ENCODE assay signal across 8 cellular contexts in genomic region chr19:13588953-13589833, GRCh38.
DNase-seq lines count a peak whose midpoint lies in the region; ATAC-seq and TF ChIP-seq lines count a peak whose summit lies in the region.

No MANE protein-coding gene starts in this region.

- no peak overlapping the region for H4K5ac ChIP-seq in H9 (ENCODE audit: insufficient read length, low read depth, low read length)

- DNase-seq in H9 = peak; percentile 86
- peak; percentile 99 for DNase-seq in OCI-M1 (lab: John Stamatoyannopoulos, UW)
- DNase-seq in activated T-cell treated with anti-CD3 and anti-CD28 coated beads for 4 hours = peak; percentile 75
- no peak for DNase-seq in esophagus muscularis mucosa (ENCODE audit: extremely low spot score)
- peak; percentile 82 for DNase-seq in natural killer cell

- H2AK5ac ChIP-seq in H9 (ENCODE audit: insufficient read length, low read length) = no peak overlapping the region

- H3K27ac ChIP-seq in BLaER1 (no peak overlapping the region), H9 (ENCODE audit: insufficient read length, low read depth, low read length) (no peak overlapping the region), esophagus muscularis mucosa (replicated peaks in 1 of 4) (no peak overlapping the region)

- H3K36me3 ChIP-seq in BLaER1 (no peaks in the 10 kb centered on the region), esophagus muscularis mucosa (no peaks in the 10 kb centered on the region)

- no peaks in the 10 kb centered on the region for H3K79me1 ChIP-seq in H9 (ENCODE audit: insufficient read depth, low read depth, low read length, poor library complexity, severe bottlenecking)

- H3K9ac ChIP-seq in BLaER1 = no peak overlapping the region
- no peak overlapping the region for H3K9ac ChIP-seq in H9 (ENCODE audit: extremely low read depth, insufficient read length, low read length)

- H3K9me3 ChIP-seq in BLaER1 (no peaks in the 10 kb centered on the region), H9 (ENCODE audit: control insufficient read depth, low read depth, low read length) (no peaks in the 10 kb centered on the region), esophagus muscularis mucosa (no peaks in the 10 kb centered on the region)

- no peak overlapping the region for H2BK5ac ChIP-seq in H9 (ENCODE audit: insufficient read length, low read length)

- peak; percentile 99 for TF ChIP-seq CTCF in H9 (conservative IDR thresholded peaks at IDR 0.05)
- peak; percentile 85 to 97 (median 97) for TF ChIP-seq CTCF in esophagus muscularis mucosa (IDR thresholded peaks at IDR 0.05)
- peak; percentile 98 for TF ChIP-seq CTCF in natural killer cell (IDR thresholded peaks at IDR 0.05)

- no peak overlapping the region for H3T11ph ChIP-seq in H9 (ENCODE audit: low read length)

- no peak overlapping the region for H4K91ac ChIP-seq in H9 (ENCODE audit: insufficient read length, low read depth, low read length)

- H3K23me2 ChIP-seq in H9 (ENCODE audit: insufficient read length, low read depth, low read length, poor library complexity, severe bottlenecking) = no peaks in the 10 kb centered on the region

- no peaks in the 10 kb centered on the region for H3K9me3 Mint-ChIP-seq in H9
- H3K9me3 Mint-ChIP-seq in natural killer cell = no peaks in the 10 kb centered on the region
- H3K9me3 Mint-ChIP-seq in stimulated activated memory B cell treated with anti-CD40 and anti-IgM and Interleukin-4, amounts not matched to agents 10 μg/mL and 1 μg/mL and 100 μg/mL, for 72 hours = no peaks in the 10 kb centered on the region

- H3K14ac ChIP-seq in H9 (ENCODE audit: insufficient read depth, low read length) = no peak overlapping the region

- H4K20me1 ChIP-seq in BLaER1 (no peaks in the 10 kb centered on the region), H9 (ENCODE audit: control insufficient read depth, insufficient read depth, insufficient read length) (no peaks in the 10 kb centered on the region)

- no peaks in the 10 kb centered on the region for H3K27me3 ChIP-seq in BLaER1
- no peaks in the 10 kb centered on the region for H3K27me3 ChIP-seq in H9 (ENCODE audit: insufficient read depth, low read length)
- peaks cover 0 to 70% (median 6%) of the 10 kb centered on the region in 4 donors for H3K27me3 ChIP-seq in esophagus muscularis mucosa

- H3K4me3 ChIP-seq in BLaER1 (no peak overlapping the region), esophagus muscularis mucosa (no peak overlapping the region)

- no peak overlapping the region for H2BK120ac ChIP-seq in H9 (ENCODE audit: low read depth, low read length, poor library complexity, severe bottlenecking)

- H3K4me1 ChIP-seq in BLaER1 (no peaks in the 10 kb centered on the region), H9 (ENCODE audit: insufficient read depth, low read length) (no peaks in the 10 kb centered on the region), esophagus muscularis mucosa (peaks cover 0 to 8% (median 5%) of the 10 kb centered on the region in 4 donors)

- H3K4me3 Mint-ChIP-seq in H9 (no peak overlapping the region), natural killer cell (no peak overlapping the region)
- H3K4me3 Mint-ChIP-seq in stimulated activated memory B cell treated with anti-CD40 and anti-IgM and Interleukin-4, amounts not matched to agents 10 μg/mL and 1 μg/mL and 100 μg/mL, for 72 hours = no peak overlapping the region

- H3K27ac Mint-ChIP-seq in H9 (no peak overlapping the region), natural killer cell (no peak overlapping the region)
- no peak overlapping the region for H3K27ac Mint-ChIP-seq in stimulated activated memory B cell treated with anti-CD40 and anti-IgM and Interleukin-4, amounts not matched to agents 10 μg/mL and 1 μg/mL and 100 μg/mL, for 72 hours

- no peak overlapping the region for H2BK20ac ChIP-seq in H9 (ENCODE audit: low read depth, low read length, poor library complexity, severe bottlenecking)

- ATAC-seq in natural killer cell = peak; percentile 90 to 99 (median 95)
- ATAC-seq in stimulated activated memory B cell treated with anti-CD40 and anti-IgM and Interleukin-4, amounts not matched to agents 10 μg/mL and 1 μg/mL and 100 μg/mL, for 72 hours = peak; percentile 85
- ATAC-seq in HG03159 (IDR thresholded peaks at IDR 0.05; ENCODE audit: unreplicated experiment) = no peak

- no peaks in the 10 kb centered on the region for H3K36me3 Mint-ChIP-seq in H9 (ENCODE audit: insufficient read depth in 1 of 3, low read depth in 3 of 3)
- no peaks in the 10 kb centered on the region for H3K36me3 Mint-ChIP-seq in natural killer cell
- H3K36me3 Mint-ChIP-seq in stimulated activated memory B cell treated with anti-CD40 and anti-IgM and Interleukin-4, amounts not matched to agents 10 μg/mL and 1 μg/mL and 100 μg/mL, for 72 hours = no peaks in the 10 kb centered on the region

- H3K79me2 ChIP-seq in H9 (ENCODE audit: insufficient read depth, low read length) = no peaks in the 10 kb centered on the region

- TF ChIP-seq POLR2A in esophagus muscularis mucosa (IDR thresholded peaks at IDR 0.05; ENCODE audit: low read depth) = no peak

- no peak overlapping the region for H3K18ac ChIP-seq in H9 (ENCODE audit: insufficient read length, low read depth, low read length)

- TF ChIP-seq EP300 in esophagus muscularis mucosa (IDR thresholded peaks at IDR 0.05) = no peak

- no CpG with 5 or more reads among the region's 29 CpGs for WGBS in H9 (ENCODE audit: extremely low coverage, insufficient read length, low lambda C conversion rate)
- WGBS in esophagus muscularis mucosa = 24% methylated on average over 25 of the region's 29 CpGs

- H3K56ac ChIP-seq in H9 (ENCODE audit: insufficient read length, low read depth, low read length) = no peak overlapping the region

- H2BK12ac ChIP-seq in H9 (ENCODE audit: insufficient read length, low read depth, low read length) = no peak overlapping the region

- no peaks in the 10 kb centered on the region for H3K4me1 Mint-ChIP-seq in H9
- H3K4me1 Mint-ChIP-seq in natural killer cell = no peaks in the 10 kb centered on the region
- no peaks in the 10 kb centered on the region for H3K4me1 Mint-ChIP-seq in stimulated activated memory B cell treated with anti-CD40 and anti-IgM and Interleukin-4, amounts not matched to agents 10 μg/mL and 1 μg/mL and 100 μg/mL, for 72 hours

- no peak overlapping the region for H4K8ac ChIP-seq in H9 (replicated peaks; ENCODE audit: insufficient read length, low read depth, low read length)

- no peak overlapping the region for H3K4ac ChIP-seq in H9 (ENCODE audit: low read depth, low read length)

- peak overlapping the region; percentile 40; the same call in 1 of the 2 replicates for H3K4me2 ChIP-seq in BLaER1
- H3K4me2 ChIP-seq in H9 (ENCODE audit: insufficient read depth, insufficient read length, low read length) = peak overlapping the region; percentile 9

- no peak overlapping the region for H2BK15ac ChIP-seq in H9 (ENCODE audit: low read depth, low read length)

- H3K23ac ChIP-seq in H9 (ENCODE audit: insufficient read length, low read depth, low read length) = no peak overlapping the region

- H3K27me3 Mint-ChIP-seq in H9 (ENCODE audit: low read depth) (peaks cover 11% of the 10 kb centered on the region), natural killer cell (ENCODE audit: low read depth in 2 of 2) (peaks cover 7 to 11% of the 10 kb centered on the region in 2 donors)
- peaks cover 59% of the 10 kb centered on the region for H3K27me3 Mint-ChIP-seq in stimulated activated memory B cell treated with anti-CD40 and anti-IgM and Interleukin-4, amounts not matched to agents 10 μg/mL and 1 μg/mL and 100 μg/mL, for 72 hours

- intact Hi-C loops in esophagus muscularis mucosa (cut with DNase I) = loop anchor here (1.0 kb wide), 1 partner anchor 312 kb away; no protein-coding TSS in a partner anchor
- intact Hi-C loops in natural killer cell (cut with micrococcal nuclease) = loop anchor here (1.0 kb wide), 1 partner anchor 312 kb away; no protein-coding TSS in a partner anchor

- H2AFZ ChIP-seq in H9 (ENCODE audit: low read length) = peak overlapping the region; percentile 94
